ENCODE assay signal across 9 cellular contexts in genomic region chr14:105527381-105528196, GRCh38. TPM values are rescaled to one million over a fixed set of nuclear protein-coding genes. Genes with fewer than 3 reads are reported as not detected.
DNase-seq lines count a peak whose midpoint lies in the region; ATAC-seq and TF ChIP-seq lines count a peak whose summit lies in the region.
"Had no signal": no experiment of that assay in that cellular context is flagged by ENCODE, and none has a peak within 500 bp of the region (broad histone marks: within the 10 kb centered on the region; RNA-seq: fewer than 3 reads in every experiment).

No MANE protein-coding gene starts in this region.

- H3K27ac ChIP-seq in HCT116 (ENCODE audit: low read depth, low read length) (peak overlapping the region; percentile 49; the same call in 1 of the 2 replicates), right atrium auricular region (peak overlapping the region in 1 of 2 donors; percentile 57), spleen (peak overlapping the region in 6 of 8 donors; percentile 58 to 86 (median 71))

- no peak for TF ChIP-seq CTCF in HCT116 (IDR thresholded peaks at IDR 0.05 in 2 of 3, conservative IDR thresholded peaks at IDR 0.05 in 1 of 3; ENCODE audit: borderline replicate concordance in 1 of 3, insufficient read depth in 1 of 3, low read depth in 2 of 3, low read length in 2 of 3)
- TF ChIP-seq CTCF in right atrium auricular region (IDR thresholded peaks at IDR 0.05), result no peak
- TF ChIP-seq CTCF in spleen (IDR thresholded peaks at IDR 0.05 in 8 of 11, conservative IDR thresholded peaks at IDR 0.05 in 3 of 11), result no peak

- H3K9me3 Mint-ChIP-seq in activated T-cell treated with anti-CD3 and anti-CD28 coated beads, Interleukin-2, amount 50 U/mL, for 4 hours, result no peaks in the 10 kb centered on the region

- H3K9me2 ChIP-seq in HCT116 (ENCODE audit: insufficient read depth), result no peaks in the 10 kb centered on the region

- RAD21 ChIA-PET in HCT116 (lab: Charles Lee; ENCODE audit: low non-redundant PET in 1 of 2, low total read pairs in 2 of 2, uncharacterized antibody in 2 of 2, unreplicated experiment in 2 of 2), result interaction anchor here (0.6 to 1.3 kb wide), 6 partner anchors 15 to 157 kb away, joined by 3 to 6 read pairs (median 4); no protein-coding TSS in a partner anchor

- H2AFZ ChIP-seq in HCT116 (ENCODE audit: low read depth, low read length, poor library complexity, severe bottlenecking), result no peak overlapping the region

- WGBS in spleen, 5 donors, result 28 to 41% (median 36%) methylated on average over 36 to 44 of the region's 44 CpGs

- TF ChIP-seq POLR2A in HCT116 (IDR thresholded peaks at IDR 0.05; ENCODE audit: borderline replicate concordance, extremely low read depth, insufficient read depth, insufficient read length) (no peak), spleen (IDR thresholded peaks at IDR 0.05) (no peak)

- CTCF ChIA-PET in HCT116 (lab: Charles Lee), result interaction anchor here (0.6 to 1.6 kb wide), 11 partner anchors 8 to 360 kb away, joined by 3 to 17 read pairs (median 5); no protein-coding TSS in a partner anchor

- peaks cover 8 to 23% of the 10 kb centered on the region in 2 experiments; a peak in 3 of 4 replicates for H3K4me1 ChIP-seq in HCT116 (ENCODE audit: control insufficient read depth in 1 of 2, insufficient read depth in 2 of 2, low read length in 2 of 2)
- peaks cover 0 to 43% of the 10 kb centered on the region in 2 donors for H3K4me1 ChIP-seq in right atrium auricular region
- peaks cover 30 to 68% (median 58%) of the 10 kb centered on the region in 6 donors for H3K4me1 ChIP-seq in spleen

- H3K4me3 ChIP-seq in HCT116 (replicated peaks in 1 of 2; ENCODE audit: low read depth in 1 of 2, low read length in 2 of 2) (peak overlapping the region; percentile 49 to 62), right atrium auricular region (peak overlapping the region; percentile 60 to 68), spleen (peak overlapping the region; percentile 46 to 80 (median 53))

- H3K27me3 Mint-ChIP-seq in activated T-cell treated with anti-CD3 and anti-CD28 coated beads, Interleukin-2, amount 50 U/mL, for 4 hours (ENCODE audit: low read depth), result peaks cover 3% of the 10 kb centered on the region

- peak overlapping the region; percentile 84 for H3K4me2 ChIP-seq in HCT116 (ENCODE audit: low read length)

- POLR2A ChIA-PET in HCT116 (lab: Charles Lee), result no interaction called here

- intact Hi-C loops in HCT116 (cut with micrococcal nuclease) (loop anchor here (1.0 to 5.0 kb wide), 2 partner anchors 35 to 156 kb away; partner anchors contain the start of gene TEDC1), spleen (cut with DNase I; ENCODE audit: low total_unique reads) (no loop called here)

- H4K20me1 ChIP-seq in HCT116 (ENCODE audit: insufficient read depth), result no peaks in the 10 kb centered on the region

- H3K27me3 ChIP-seq in HCT116 (ENCODE audit: insufficient read depth, low read length), result no peaks in the 10 kb centered on the region
- no peaks in the 10 kb centered on the region for H3K27me3 ChIP-seq in right atrium auricular region
- peaks cover 0 to 65% (median 24%) of the 10 kb centered on the region in 7 donors for H3K27me3 ChIP-seq in spleen (replicated peaks in 1 of 7)

- no TSS peak for BruUV-seq in HCT116 (replicated peaks; lab: Mats Ljungman, UMichigan)

- ATAC-seq in HCT116 (peak; percentile 23), HG02763 (IDR thresholded peaks at IDR 0.05; ENCODE audit: unreplicated experiment) (no peak), HG02970 (IDR thresholded peaks at IDR 0.05; ENCODE audit: low FRiP score, unreplicated experiment) (no peak)
- ATAC-seq in activated T-cell treated with anti-CD3 and anti-CD28 coated beads, Interleukin-2, amount 50 U/mL, for 4 hours, result no peak

- no peaks in the 10 kb centered on the region for H3K36me3 Mint-ChIP-seq in activated T-cell treated with anti-CD3 and anti-CD28 coated beads, Interleukin-2, amount 50 U/mL, for 4 hours (ENCODE audit: insufficient read depth)

- DNase-seq in HCT116 (ENCODE audit: low read depth, low spot score), result no peak
- DNase-seq in activated T-cell treated with anti-CD3 and anti-CD28 coated beads, Interleukin-2, amount 50 U/mL, for 4 hours, result no peak
- no peak for DNase-seq in right atrium auricular region (ENCODE audit: low spot score)
- peak; percentile 87 for DNase-seq in spleen
- no peak for DNase-seq in NCI-H526 treated with DMSO at 0.1 percent for 48 hours (lab: John Stamatoyannopoulos, UW)
- DNase-seq in ureter (ENCODE audit: low spot score), result no peak

- H3K4me1 Mint-ChIP-seq in activated T-cell treated with anti-CD3 and anti-CD28 coated beads, Interleukin-2, amount 50 U/mL, for 4 hours (ENCODE audit: low read depth), result peaks cover 20% of the 10 kb centered on the region

- TF ChIP-seq RAD21 in HCT116 (IDR thresholded peaks at IDR 0.05; ENCODE audit: low read depth), result no peak

- H3K9ac ChIP-seq in HCT116 (ENCODE audit: low read length), result peak overlapping the region; percentile 75

- H3K79me2 ChIP-seq in HCT116 (ENCODE audit: insufficient read depth, low read length), result no peaks in the 10 kb centered on the region

- no peaks in the 10 kb centered on the region for H3K9me3 ChIP-seq in HCT116 (ENCODE audit: control insufficient read depth in 1 of 2, insufficient read depth in 1 of 2, low read depth in 1 of 2, low read length in 2 of 2)
- no peaks in the 10 kb centered on the region for H3K9me3 ChIP-seq in right atrium auricular region
- no peaks in the 10 kb centered on the region for H3K9me3 ChIP-seq in spleen

- H3K36me3 ChIP-seq in HCT116 (ENCODE audit: control insufficient read depth in 1 of 2, insufficient read depth in 2 of 2, low read length in 2 of 2) (no peaks in the 10 kb centered on the region), right atrium auricular region (no peaks in the 10 kb centered on the region), spleen (no peaks in the 10 kb centered on the region)

- H3K4me3 Mint-ChIP-seq in activated T-cell treated with anti-CD3 and anti-CD28 coated beads, Interleukin-2, amount 50 U/mL, for 4 hours, result peak overlapping the region; percentile 77

TF ChIP-seq in HCT116, 20 proteins besides CTCF, POLR2A, EP300 and RAD21 (continues in another document):
- TF ChIP-seq ATF3 (IDR thresholded peaks at IDR 0.05) (no peak), YY1 (IDR thresholded peaks at IDR 0.05; ENCODE audit: extremely low read depth, insufficient replicate concordance, low read depth, low read length) (no peak), EGR1 (IDR thresholded peaks at IDR 0.05; ENCODE audit: low read depth) (no peak), JUND (IDR thresholded peaks at IDR 0.05) (no peak), SP1 (IDR thresholded peaks at IDR 0.05; ENCODE audit: low read depth) (no peak), TCF7L2 (IDR thresholded peaks at IDR 0.05; ENCODE audit: borderline replicate concordance, extremely low read depth, insufficient read depth, insufficient read length) (no peak), ZBTB33 (IDR thresholded peaks at IDR 0.05; ENCODE audit: extremely low read depth, insufficient replicate concordance, low read length) (no peak), ELF1 (IDR thresholded peaks at IDR 0.05; ENCODE audit: borderline replicate concordance, low read depth) (no peak), SIN3A (IDR thresholded peaks at IDR 0.05; ENCODE audit: low read depth) (no peak), CBX3 (IDR thresholded peaks at IDR 0.05; ENCODE audit: low read depth) (no peak), EZH2 (IDR thresholded peaks at IDR 0.05) (no peak), POLR2AphosphoS5 (IDR thresholded peaks at IDR 0.05; ENCODE audit: low read depth, low read length) (no peak)

RNA-seq across cellular contexts. Expression of gene TMEM121, which starts 1.2 kb away (rescaled TPM):
- total RNA-seq in HCT116 (2021; ENCODE audit: unreplicated experiment), result 5.5 TPM
- polyA plus RNA-seq in HCT116 (2012), result 3.4 and 4.6 TPM in 2 replicates
- 10 to 100 TPM; 14.4 to 24.6 (median 19.5) TPM for total RNA-seq in activated T-cell treated with anti-CD3 and anti-CD28 coated beads, Interleukin-2, amount 50 U/mL, for 4 hours
- total RNA-seq in right atrium auricular region, result 1 to 10 TPM; 3.4 to 5.8 TPM
- 10 to 100 TPM in 1 of 7 donors, 1 to 10 TPM in 6; 3.4 to 10.4 (median 4.6) TPM for total RNA-seq in spleen
- 1 to 10 TPM; 3.3 to 6.0 (median 3.6) TPM for polyA plus RNA-seq in spleen
- total RNA-seq in ureter, result 1.1 TPM

RNA-seq across cellular contexts. Expression of gene TEDC1, which starts 36.5 kb away (rescaled TPM):
- 40.4 TPM for total RNA-seq in HCT116 (2021; ENCODE audit: unreplicated experiment)
- 30.8 and 33.5 TPM in 2 replicates for polyA plus RNA-seq in HCT116 (2012)
- total RNA-seq in activated T-cell treated with anti-CD3 and anti-CD28 coated beads, Interleukin-2, amount 50 U/mL, for 4 hours, result 10 to 100 TPM; 53.7 to 58.7 (median 57.8) TPM
- 1 to 10 TPM; 3.5 to 3.9 TPM for total RNA-seq in right atrium auricular region
- total RNA-seq in spleen, result 10 to 100 TPM in 4 of 7 donors, 1 to 10 TPM in 3; 5.3 to 17.7 (median 10.8) TPM
- 10 to 100 TPM; 18.4 to 31.5 (median 27.1) TPM for polyA plus RNA-seq in spleen
- total RNA-seq in ureter, result 9.7 TPM

RNA-seq across cellular contexts. Expression of gene CRIP1, which starts 40.9 kb away (rescaled TPM):
- total RNA-seq in HCT116 (2021; ENCODE audit: unreplicated experiment), result 260 TPM
- polyA plus RNA-seq in HCT116 (2012), result 613 and 656 TPM in 2 replicates
- total RNA-seq in activated T-cell treated with anti-CD3 and anti-CD28 coated beads, Interleukin-2, amount 50 U/mL, for 4 hours, result 10 to 100 TPM; 24.9 to 43.9 (median 33.5) TPM
- 10 to 100 TPM; 42.9 to 79.2 TPM for total RNA-seq in right atrium auricular region
- 10 to 100 TPM; 20.5 to 82.8 (median 62.8) TPM for total RNA-seq in spleen
- 100 to 1,000 TPM; 163 to 349 (median 192) TPM for polyA plus RNA-seq in spleen
- total RNA-seq in ureter, result 127 TPM
- total RNA-seq: lung microvascular endothelial cell had no signal

RNA-seq across cellular contexts. Expression of gene CRIP2, which starts 53.0 kb away (rescaled TPM):
- total RNA-seq in HCT116 (2021; ENCODE audit: unreplicated experiment) (31.1 TPM), right atrium auricular region (1,000 to 10,000 TPM in 1 of 2 donors, 100 to 1,000 TPM in 1; 831 to 1,272 TPM), spleen (100 to 1,000 TPM in 4 of 7 donors, 10 to 100 TPM in 3; 68.6 to 138 (median 100) TPM), ureter (186 TPM)
- polyA plus RNA-seq in HCT116 (2012), result 37.8 and 43.3 TPM in 2 replicates
- 1 to 10 TPM in 1 of 3 donors, under 1 TPM in 2; 0.90 to 1.4 (median 0.91) TPM for total RNA-seq in activated T-cell treated with anti-CD3 and anti-CD28 coated beads, Interleukin-2, amount 50 U/mL, for 4 hours
- polyA plus RNA-seq in spleen, result 100 to 1,000 TPM in 2 of 3 donors, 10 to 100 TPM in 1; 97.7 to 181 (median 123) TPM
